In genomic region chr3:23916886-23917815, GRCh38 we compare ENCODE assay signal across 8 cellular contexts. TPM values are rescaled to one million over a fixed set of nuclear protein-coding genes. Genes with fewer than 3 reads are reported as not detected.
DNase-seq lines count a peak whose midpoint lies in the region; ATAC-seq lines count a peak whose summit lies in the region.

Gene NKIRAS1, minus strand, starts transcription at chr3:23916990. Its CDS starts 6,086 bp downstream, at chr3:23910904.
Gene RPL15, plus strand, starts transcription at chr3:23917132. Its CDS starts 728 bp downstream, at chr3:23917860.

- H3K4me3 Mint-ChIP-seq in IgD-negative memory B cell: peak within 1 kb of the TSS; percentile 99
- H3K4me3 Mint-ChIP-seq in activated T-cell treated with anti-CD3 and anti-CD28 coated beads, Interleukin-2, amount 50 U/mL, for 24 hours: peak within 1 kb of the TSS; percentile 100

- H3K27ac Mint-ChIP-seq in IgD-negative memory B cell: peak within 1 kb of the TSS; percentile 99
- peak within 1 kb of the TSS; percentile 100 for H3K27ac Mint-ChIP-seq in activated T-cell treated with anti-CD3 and anti-CD28 coated beads, Interleukin-2, amount 50 U/mL, for 24 hours

- H3K4me3 ChIP-seq in esophagus (ENCODE audit: low read depth in 1 of 2, low read length in 2 of 2) (peak within 1 kb of the TSS; percentile 84 to 97), muscle layer of colon (ENCODE audit: low read depth in 1 of 2, low read length in 2 of 2) (peak within 1 kb of the TSS; percentile 90 to 99)

- DNase-seq in DMS153 treated with DMSO at 0.1 percent for 48 hours (lab: John Stamatoyannopoulos, UW; ENCODE audit: unreplicated experiment) (peak; percentile 82), OCI-M2 (lab: John Stamatoyannopoulos, UW; ENCODE audit: unreplicated experiment) (peak; percentile 41)
- DNase-seq in activated T-cell treated with anti-CD3 and anti-CD28 coated beads, Interleukin-2, amount 50 U/mL, for 24 hours: peak; percentile 95
- peak; percentile 88 for DNase-seq in stimulated activated CD8-positive, alpha-beta memory T cell treated with anti-CD3 and anti-CD28 coated beads, Interleukin-7, amount 100 ng/mL, for 24 hours (ENCODE audit: low read depth)

- H3K4me1 Mint-ChIP-seq in IgD-negative memory B cell: peaks cover 25 to 51% (median 42%) of the 10 kb centered on the region in 3 donors
- peaks cover 47% of the 10 kb centered on the region for H3K4me1 Mint-ChIP-seq in activated T-cell treated with anti-CD3 and anti-CD28 coated beads, Interleukin-2, amount 50 U/mL, for 24 hours (ENCODE audit: low read depth)

- WGBS in esophagus, 2 donors: 0% methylated on average over 69 to 71 of the region's 71 CpGs

- H3K27me3 Mint-ChIP-seq in IgD-negative memory B cell: peaks cover 2% of the 10 kb centered on the region
- no peaks in the 10 kb centered on the region for H3K27me3 Mint-ChIP-seq in activated T-cell treated with anti-CD3 and anti-CD28 coated beads, Interleukin-2, amount 50 U/mL, for 24 hours

- H3K9ac ChIP-seq in muscle layer of colon (ENCODE audit: low read length): peak within 1 kb of the TSS; percentile 90

- H3K36me3 ChIP-seq in esophagus (ENCODE audit: control insufficient read depth in 2 of 2, insufficient read depth in 2 of 2, low read length in 1 of 2) (peaks cover 2 to 4% of the 10 kb centered on the region in 2 donors), muscle layer of colon (ENCODE audit: insufficient read depth, low read length) (peaks cover 33% of the 10 kb centered on the region)

- H3K9me3 ChIP-seq in esophagus (ENCODE audit: control insufficient read depth in 2 of 2, insufficient read depth in 1 of 2, low read depth in 1 of 2, low read length in 1 of 2) (no peaks in the 10 kb centered on the region), muscle layer of colon (ENCODE audit: low read length) (no peaks in the 10 kb centered on the region)

- ATAC-seq in GM21529 (IDR thresholded peaks at IDR 0.05; ENCODE audit: unreplicated experiment): peak; percentile 94

- H3K9me3 Mint-ChIP-seq in IgD-negative memory B cell: no peaks in the 10 kb centered on the region
- no peaks in the 10 kb centered on the region for H3K9me3 Mint-ChIP-seq in activated T-cell treated with anti-CD3 and anti-CD28 coated beads, Interleukin-2, amount 50 U/mL, for 24 hours

- H3K27me3 ChIP-seq in esophagus (ENCODE audit: control insufficient read depth in 1 of 2, insufficient read depth in 2 of 2, low read length in 2 of 2): no peaks in the 10 kb centered on the region
- H3K27me3 ChIP-seq in muscle layer of colon (ENCODE audit: control insufficient read depth in 1 of 2, insufficient read depth in 2 of 2, low read length in 2 of 2): no peaks in the 10 kb centered on the region

- H3K27ac ChIP-seq in esophagus (ENCODE audit: low read depth in 2 of 2, low read length in 1 of 2) (peak within 1 kb of the TSS; percentile 95 to 96), muscle layer of colon (ENCODE audit: low read depth, low read length) (peak within 1 kb of the TSS; percentile 94)

- H3K36me3 Mint-ChIP-seq in IgD-negative memory B cell: peaks cover 2% of the 10 kb centered on the region
- H3K36me3 Mint-ChIP-seq in activated T-cell treated with anti-CD3 and anti-CD28 coated beads, Interleukin-2, amount 50 U/mL, for 24 hours (ENCODE audit: low read depth): peaks cover 66% of the 10 kb centered on the region

- H3K4me1 ChIP-seq in esophagus (ENCODE audit: control insufficient read depth in 2 of 2, insufficient read depth in 2 of 2, low read length in 1 of 2) (no peaks in the 10 kb centered on the region), muscle layer of colon (ENCODE audit: insufficient read depth, low read length) (peaks cover 29% of the 10 kb centered on the region)

RNA-seq across cellular contexts. Expression of gene NKIRAS1, which starts in this region (rescaled TPM):
- 2.8 TPM for polyA plus RNA-seq in IgD-negative memory B cell
- polyA plus RNA-seq in esophagus: 1 to 10 TPM; 4.9 to 5.4 TPM

RNA-seq across cellular contexts. Expression of gene RPL15, which starts in this region (rescaled TPM):
- polyA plus RNA-seq in IgD-negative memory B cell (4,864 TPM), esophagus (1,000 to 10,000 TPM; 2,505 to 3,173 TPM)

Comparison
In these comparisons a context has a peak if more than half of its experiments do, and no peak if none do; other contexts are left out.
1. Peak in every context shown above with its lines: DNase-seq, ATAC-seq, H3K4me3 ChIP-seq and H3K27ac ChIP-seq.
2. DNase-seq: peak in every context shown above with its lines; median percentile 95 in activated T-cell treated with anti-CD3 and anti-CD28 coated beads, Interleukin-2, amount 50 U/mL, for 24 hours; 88 in stimulated activated CD8-positive, alpha-beta memory T cell treated with anti-CD3 and anti-CD28 coated beads, Interleukin-7, amount 100 ng/mL, for 24 hours; 82 in DMS153 treated with DMSO at 0.1 percent for 48 hours; 41 in OCI-M2.